Comparison of ENCODE assay signal across 8 cellular contexts in genomic region chr3:98522538-98523281, GRCh38. TPM values are rescaled to one million over a fixed set of nuclear protein-coding genes. Genes with fewer than 3 reads are reported as not detected.
A peak's percentile ranks its signal among the peaks of the same experiment; 100 is the strongest.
DNase-seq lines count a peak whose midpoint lies in the region; ATAC-seq and TF ChIP-seq lines count a peak whose summit lies in the region.

Gene CLDND1, minus strand, starts transcription at chr3:98522902. Its CDS starts 1,478 bp downstream, at chr3:98521424.

- ATAC-seq in GM19043 (IDR thresholded peaks at IDR 0.05; ENCODE audit: low read depth, unreplicated experiment) (peak; percentile 79), HG03378 (IDR thresholded peaks at IDR 0.05; ENCODE audit: unreplicated experiment) (peak; percentile 78)

- DNase-seq in AG10803 (ENCODE audit: low read depth) (peak; percentile 96), NCI-H460 (ENCODE audit: extremely low read depth, low read depth) (peak; percentile 90), cerebellar nuclear complex (lab: John Stamatoyannopoulos, UW) (peak; percentile 83 to 98), islet precursor cell (peak; percentile 99)
- peak; percentile 90 for DNase-seq in activated CD4-positive, CD25-positive, alpha-beta regulatory T cell treated with anti-CD3 and anti-CD28 coated beads, Interleukin-2, amount 50 U/mL, for 72 hours
- DNase-seq in stimulated activated CD4-positive, alpha-beta T cell treated with anti-CD3 and anti-CD28 coated beads, Interleukin-12 subunit alpha, Interleukin-12 subunit beta, amount 100 ng/mL, for 48 hours (ENCODE audit: low read depth in 2 of 3, low spot score in 1 of 3), result peak; percentile 88 to 93 (median 93)

- H3K4me3 ChIP-seq in AG10803 (ENCODE audit: low read length), result peak within 1 kb of the TSS; percentile 79

- TF ChIP-seq CTCF in AG10803 (conservative IDR thresholded peaks at IDR 0.05; ENCODE audit: low read length), result no peak

RNA-seq across cellular contexts. Expression of gene CLDND1, which starts in this region (rescaled TPM):
- 80.0 and 104 TPM in 2 replicates for total RNA-seq in NCI-H460 (2014; rRNA removed; shearing (Covaris generic))
- polyA plus RNA-seq in NCI-H460 (2014; cell fraction: nucleus; rRNA removed), result 82.1 and 85.8 TPM in 2 replicates

Comparison
In these comparisons a context has a peak if more than half of its experiments do, and no peak if none do; other contexts are left out.
1. Peak in every context shown above with its lines: DNase-seq, ATAC-seq and H3K4me3 ChIP-seq.